ENCODE assay signal across 22 cellular contexts in genomic region chr1:4820543-4820942, GRCh38.
A peak's percentile ranks its signal among the peaks of the same experiment; 100 is the strongest.
DNase-seq lines count a peak whose midpoint lies in the region; ATAC-seq, FAIRE-seq and TF ChIP-seq lines count a peak whose summit lies in the region.
"Had no signal": no experiment of that assay in that cellular context is flagged by ENCODE, and none has a peak within 500 bp of the region (broad histone marks: within the 10 kb centered on the region; RNA-seq: fewer than 3 reads in every experiment).

No MANE protein-coding gene starts in this region.

- DNase-seq in HepG2 (ENCODE audit: low spot score) (no peak), right lobe of liver (no peak), K562 (ENCODE audit: extremely low read depth in 1 of 4, low spot score in 3 of 4) (no peak), esophagus muscularis mucosa (ENCODE audit: extremely low spot score) (peak; percentile 14), foreskin fibroblast (no peak)
- no peak for DNase-seq in NK-92 treated with Interleukin-12 subunit alpha and Interleukin-12 subunit beta, amount 100 ng/mL, for 24 hours (lab: John Stamatoyannopoulos, UW)
- DNase-seq: ACHN; BE2C; C1 segment of cervical spinal cord; CD4-positive, alpha-beta memory T cell; CD4-positive, CD25-positive, alpha-beta regulatory T cell; CD8-positive, alpha-beta memory T cell; COR-L47; DMS 273 treated with DMSO at 0.1 percent for 48 hours; DMS79 treated with DMSO at 0.1 percent for 48 hours; GF-D8 had no signal

- H3K9ac ChIP-seq in HepG2 (ENCODE audit: insufficient read depth, low read depth, low read length) (no peak overlapping the region), K562 (ENCODE audit: insufficient read depth in 1 of 2, low read depth in 2 of 2, low read length in 2 of 2) (no peak overlapping the region)
- H3K9ac ChIP-seq: BLaER1 had no signal

- TF ChIP-seq RAD21 in HepG2 (CRISPR knock-in tag; IDR thresholded peaks at IDR 0.05) (no peak), K562 (CRISPR knock-in tag; conservative IDR thresholded peaks at IDR 0.05 in 1 of 2, IDR thresholded peaks at IDR 0.05 in 1 of 2) (no peak)

- H3K4me1 ChIP-seq in HepG2 (ENCODE audit: insufficient read depth, low read length) (no peaks in the 10 kb centered on the region), right lobe of liver (no peaks in the 10 kb centered on the region), K562 (replicated peaks in 1 of 2; ENCODE audit: control insufficient read depth in 2 of 2, insufficient read depth in 2 of 2, low read length in 2 of 2) (no peaks in the 10 kb centered on the region), esophagus muscularis mucosa (no peaks in the 10 kb centered on the region)
- H3K4me1 ChIP-seq: BE2C had no signal

- in situ Hi-C loops in HepG2 (cut with HindIII; ENCODE audit: extremely low pct_ligation_motif_present, low pct_unique_long_range_greater_than_20kb) (loop anchor here (10.0 kb wide), 1 partner anchor 166 kb away; the partner anchor contains the start of gene AJAP1), K562 (cut with MboI) (no loop called here)

- no peaks in the 10 kb centered on the region for H3K9me1 ChIP-seq in K562 (ENCODE audit: control insufficient read depth, insufficient read depth, low read length)

- BruUV-seq in HepG2 (replicated peaks; lab: Mats Ljungman, UMichigan) (no TSS peak), K562 (replicated peaks; lab: Mats Ljungman, UMichigan) (no TSS peak)

- POLR2A ChIA-PET in HepG2 (lab: Yijun Ruan, JAX): no interaction called here
- POLR2A ChIA-PET in K562 (lab: Yijun Ruan, JAX): no interaction called here

- no peak for FAIRE-seq in HepG2 (lab: Jason Lieb, UNC)
- FAIRE-seq in K562 (lab: Jason Lieb, UNC): no peak
- FAIRE-seq: G401.6, GM12891, GM19239 had no signal

- H3K27ac ChIP-seq in HepG2 (ENCODE audit: extremely low read length, insufficient read depth, low read length): no peak overlapping the region
- H3K27ac ChIP-seq in right lobe of liver: no peak overlapping the region
- no peak overlapping the region for H3K27ac ChIP-seq in K562 (ENCODE audit: extremely low read depth, low read depth, low read length)
- no peak overlapping the region for H3K27ac ChIP-seq in esophagus muscularis mucosa (replicated peaks in 1 of 4)
- H3K27ac ChIP-seq: 22Rv1, BLaER1 had no signal

- intact Hi-C loops in HepG2 (cut with micrococcal nuclease; ENCODE audit: unreplicated experiment) (loop anchor here (10.0 kb wide), 1 partner anchor 646 kb away; no protein-coding TSS in a partner anchor), right lobe of liver (cut with DNase I) (no loop called here), K562 (cut with micrococcal nuclease) (no loop called here), esophagus muscularis mucosa (cut with DNase I) (no loop called here)

- H3K79me2 ChIP-seq in HepG2 (ENCODE audit: insufficient read depth, low read length): no peaks in the 10 kb centered on the region
- H3K79me2 ChIP-seq in K562 (ENCODE audit: control insufficient read depth, insufficient read depth, low read length): no peaks in the 10 kb centered on the region

- TF ChIP-seq POLR2A in HepG2 (IDR thresholded peaks at IDR 0.05; ENCODE audit: insufficient read depth in 1 of 2, low read depth in 2 of 2, low read length in 2 of 2) (no peak), right lobe of liver (IDR thresholded peaks at IDR 0.05) (no peak), K562 (conservative IDR thresholded peaks at IDR 0.05) (no peak), esophagus muscularis mucosa (IDR thresholded peaks at IDR 0.05; ENCODE audit: low read depth) (no peak)

- WGBS in HepG2 (ENCODE audit: low lambda C conversion rate): 8% methylated on average over 1 of the region's 1 CpG
- 75% methylated on average over 1 of the region's 1 CpG for WGBS in right lobe of liver (ENCODE audit: insufficient coverage, low coverage, low lambda C conversion rate, missing lambda C conversion rate)
- 0% methylated on average over 1 of the region's 1 CpG for WGBS in K562 (ENCODE audit: insufficient coverage, low coverage, missing lambda C conversion rate)
- WGBS in esophagus muscularis mucosa: 92% methylated on average over 1 of the region's 1 CpG

- no peaks in the 10 kb centered on the region for H3K27me3 ChIP-seq in HepG2 (ENCODE audit: control insufficient read depth in 1 of 2, insufficient read depth in 2 of 2, low read length in 2 of 2)
- H3K27me3 ChIP-seq in right lobe of liver: no peaks in the 10 kb centered on the region
- H3K27me3 ChIP-seq in K562 (ENCODE audit: control insufficient read depth in 2 of 2, insufficient read depth in 2 of 2, low read length in 2 of 2): no peaks in the 10 kb centered on the region
- peaks cover 0 to 5% (median 0%) of the 10 kb centered on the region in 4 donors for H3K27me3 ChIP-seq in esophagus muscularis mucosa
- H3K27me3 ChIP-seq: BE2C, BLaER1 had no signal

- H3K4me2 ChIP-seq in HepG2 (ENCODE audit: low read depth, low read length) (no peak overlapping the region), K562 (ENCODE audit: insufficient read depth, low read length) (no peak overlapping the region)
- H3K4me2 ChIP-seq: BLaER1 had no signal

- H4K20me1 ChIP-seq in HepG2 (ENCODE audit: insufficient read depth, low read length) (no peaks in the 10 kb centered on the region), K562 (replicated peaks; ENCODE audit: control insufficient read depth, insufficient read depth, low read length) (no peaks in the 10 kb centered on the region)
- H4K20me1 ChIP-seq: BLaER1 had no signal

- H2AFZ ChIP-seq in HepG2 (ENCODE audit: low read length): no peak overlapping the region
- no peak overlapping the region for H2AFZ ChIP-seq in K562 (ENCODE audit: low read depth, low read length)

- H3K36me3 ChIP-seq in HepG2 (replicated peaks in 1 of 2; ENCODE audit: control insufficient read depth in 1 of 2, insufficient read depth in 2 of 2, low read length in 2 of 2): no peaks in the 10 kb centered on the region
- no peaks in the 10 kb centered on the region for H3K36me3 ChIP-seq in right lobe of liver
- no peaks in the 10 kb centered on the region for H3K36me3 ChIP-seq in K562 (ENCODE audit: control insufficient read depth, insufficient read depth, low read length)
- no peaks in the 10 kb centered on the region for H3K36me3 ChIP-seq in esophagus muscularis mucosa
- H3K36me3 ChIP-seq: BE2C, BLaER1 had no signal

- ATAC-seq in HepG2: no peak
- ATAC-seq in right lobe of liver: no peak
- ATAC-seq in K562: no peak
- no peak for ATAC-seq in HG02798 (IDR thresholded peaks at IDR 0.05; ENCODE audit: poor library complexity, unreplicated experiment)

- H3K9me3 ChIP-seq in HepG2 (ENCODE audit: low read length) (0 out of 2 replicates have a peak, but pooled peaks cover 9% of the 10 kb centered on the region), right lobe of liver (no peaks in the 10 kb centered on the region), K562 (replicated peaks; ENCODE audit: control insufficient read depth, insufficient read depth, low read depth, low read length) (no peaks in the 10 kb centered on the region), esophagus muscularis mucosa (peaks cover 0 to 24% (median 7%) of the 10 kb centered on the region in 4 donors)
- H3K9me3 ChIP-seq: BE2C had no signal

- CTCF ChIA-PET in HepG2 (lab: Yijun Ruan, JAX; ENCODE audit: low intra/inter-chr PET ratio, low total read pairs) (no interaction called here), K562 (lab: Yijun Ruan, JAX; ENCODE audit: low intra/inter-chr PET ratio) (no interaction called here)

- H3K4me3 ChIP-seq in HepG2 (replicated peaks in 1 of 3; ENCODE audit: insufficient read depth in 1 of 3, low read depth in 2 of 3, low read length in 3 of 3) (no peak overlapping the region), right lobe of liver (no peak overlapping the region), K562 (no peak overlapping the region), esophagus muscularis mucosa (no peak overlapping the region), foreskin fibroblast (ENCODE audit: low read depth in 1 of 2, low read length in 2 of 2) (no peak overlapping the region)
- H3K4me3 ChIP-seq: BLaER1 had no signal

- TF ChIP-seq EP300 in HepG2 (IDR thresholded peaks at IDR 0.05; ENCODE audit: low read depth in 2 of 2, low read length in 2 of 2) (no peak), HepG2 (CRISPR knock-in tag; IDR thresholded peaks at IDR 0.05; ENCODE audit: borderline replicate concordance) (no peak), K562 (IDR thresholded peaks at IDR 0.05; ENCODE audit: low read length) (no peak), esophagus muscularis mucosa (IDR thresholded peaks at IDR 0.05) (no peak)

- TF ChIP-seq CTCF in HepG2 (CRISPR knock-in tag; IDR thresholded peaks at IDR 0.05): no peak
- TF ChIP-seq CTCF in right lobe of liver (IDR thresholded peaks at IDR 0.05): no peak
- TF ChIP-seq CTCF in K562 (IDR thresholded peaks at IDR 0.05 in 2 of 3, conservative IDR thresholded peaks at IDR 0.05 in 1 of 3; ENCODE audit: insufficient read depth in 2 of 3, low read depth in 1 of 3, low read length in 3 of 3): no peak
- TF ChIP-seq CTCF in esophagus muscularis mucosa (IDR thresholded peaks at IDR 0.05): no peak
- TF ChIP-seq CTCF in foreskin fibroblast (IDR thresholded peaks at IDR 0.05; ENCODE audit: low read depth, low read length): no peak

TF ChIP-seq in HepG2, 621 proteins besides CTCF, POLR2A, EP300 and RAD21:
- TF ChIP-seq MAFF (IDR thresholded peaks at IDR 0.05; ENCODE audit: low read depth, low read length) (peak; percentile 97), ZNF775 (CRISPR knock-in tag; IDR thresholded peaks at IDR 0.05; ENCODE audit: borderline replicate concordance) (no peak), MAFK (conservative IDR thresholded peaks at IDR 0.05 in 1 of 2, IDR thresholded peaks at IDR 0.05 in 1 of 2; ENCODE audit: low read length in 2 of 2) (peak; percentile 94 to 98)

TF ChIP-seq in K562, 482 proteins besides CTCF, POLR2A, EP300 and RAD21:
- TF ChIP-seq MAFG (tag; conservative IDR thresholded peaks at IDR 0.05) (peak; percentile 67), TSC22D4 (tag; IDR thresholded peaks at IDR 0.05) (no peak), ETV5 (CRISPR knock-in tag; IDR thresholded peaks at IDR 0.05; ENCODE audit: low read depth) (no peak), ZNF316 (IDR thresholded peaks at IDR 0.05) (peak; percentile 77), ZFP36 (IDR thresholded peaks at IDR 0.05; ENCODE audit: low read depth, low read length, partially characterized antibody) (no peak), FOXK1 (CRISPR knock-in tag; IDR thresholded peaks at IDR 0.05; ENCODE audit: borderline replicate concordance) (no peak), C11orf30 (IDR thresholded peaks at IDR 0.05; ENCODE audit: low read depth) (0 out of 2 replicates have a peak, but pooled peaks have one; percentile 46), MAFK (IDR thresholded peaks at IDR 0.05; ENCODE audit: low read length) (peak; percentile 90), RBM39 (optimal IDR thresholded peaks at IDR 0.05; ENCODE audit: low read depth, low read length) (no peak), CCAR2 (IDR thresholded peaks at IDR 0.05; ENCODE audit: low read depth, low read length) (no peak), MAFF (IDR thresholded peaks at IDR 0.05; ENCODE audit: low read length) (peak; percentile 90)

Comparison
In these comparisons a context has a peak if more than half of its experiments do, and no peak if none do; other contexts are left out.
1. Of the 241 proteins assayed by ChIP-seq in both HepG2 and K562: peak only in HepG2: none; only in K562: MAFG; in both: MAFF and MAFK; in neither: 238.